In the genomic region with DNA sequence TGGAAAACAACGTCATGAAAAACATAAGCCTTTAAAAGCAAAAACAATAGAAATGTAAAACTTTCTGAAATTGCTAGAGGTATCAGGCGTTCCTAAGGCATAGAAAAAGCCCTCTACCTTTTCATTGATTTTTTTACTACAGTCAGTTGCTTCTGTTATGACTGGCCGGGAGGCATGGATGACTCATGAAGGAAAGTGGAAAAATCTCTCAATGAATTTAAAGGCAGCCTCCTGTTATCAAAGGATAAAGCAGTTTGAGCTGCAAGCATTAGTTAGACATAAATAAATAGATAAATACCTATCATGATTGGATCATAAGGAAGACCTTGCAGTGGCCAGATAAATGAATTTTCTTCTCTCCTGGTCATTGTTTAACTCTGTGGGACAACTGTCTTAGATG, we compare ENCODE assay signal across 19 cellular contexts.
DNase-seq lines count a peak whose midpoint lies in the region; ATAC-seq, FAIRE-seq and TF ChIP-seq lines count a peak whose summit lies in the region.
"Had no signal": no experiment of that assay in that cellular context is flagged by ENCODE, and none has a peak within 500 bp of the region (broad histone marks: within the 10 kb centered on the region; RNA-seq: fewer than 3 reads in every experiment).

No MANE protein-coding gene starts in this region.

- POLR2A ChIA-PET in activated CD8-positive, alpha-beta T cell treated with anti-CD3 and anti-CD28 coated beads for 36 hours (lab: Charles Lee): interaction anchor here (1.0 kb wide), 1 partner anchor 32 kb away, joined by 4 read pairs; no protein-coding TSS in a partner anchor
- POLR2A ChIA-PET in activated CD8-positive, alpha-beta T cell treated with anti-CD3 and anti-CD28 coated beads, Interleukin-2, amount 10 ng/mL, durations not matched to agents 7 days and 5 days (lab: Charles Lee): no interaction called here
- POLR2A ChIA-PET in GM12878 (lab: Charles Lee): no interaction called here

- no peak for TF ChIP-seq POLR2A in GM12878 (IDR thresholded peaks at IDR 0.05; ENCODE audit: low read depth, low read length)

- H3K4me2 ChIP-seq in GM12878 (ENCODE audit: control insufficient read depth, insufficient read depth): no peak overlapping the region

- no peak for FAIRE-seq in GM12878 (lab: Jason Lieb, UNC)
- FAIRE-seq: K562 had no signal

- RAD21 ChIA-PET in GM12878 (lab: Charles Lee; ENCODE audit: unreplicated experiment): no interaction called here

- no peak overlapping the region for H3K4me3 ChIP-seq in GM12878
- H3K4me3 ChIP-seq: dorsolateral prefrontal cortex, K562, left ventricle myocardium inferior, SK-N-MC, upper lobe of right lung had no signal

- no peaks in the 10 kb centered on the region for H4K20me1 ChIP-seq in GM12878 (ENCODE audit: control insufficient read depth, insufficient read depth)

- TF ChIP-seq EP300 in GM12878 (IDR thresholded peaks at IDR 0.05; ENCODE audit: borderline replicate concordance in 1 of 2, control insufficient read depth in 1 of 2, low read depth in 2 of 2, low read length in 2 of 2): no peak

- no peak overlapping the region for H3K9ac ChIP-seq in GM12878 (ENCODE audit: control insufficient read depth, insufficient read depth, low read length)

- peaks cover 3% of the 10 kb centered on the region for H3K27me3 Mint-ChIP-seq in activated CD8-positive, alpha-beta T cell treated with anti-CD3 and anti-CD28 coated beads for 36 hours
- H3K27me3 Mint-ChIP-seq in activated CD8-positive, alpha-beta T cell treated with anti-CD3 and anti-CD28 coated beads, Interleukin-2, amount 10 ng/mL, durations not matched to agents 7 days and 5 days (ENCODE audit: low read depth): peaks cover 6% of the 10 kb centered on the region
- H3K27me3 Mint-ChIP-seq: brain had no signal

- no peaks in the 10 kb centered on the region for H3K36me3 ChIP-seq in GM12878 (ENCODE audit: control insufficient read depth in 2 of 2, insufficient read depth in 2 of 2, low read length in 1 of 2)
- H3K36me3 ChIP-seq: left ventricle myocardium inferior, upper lobe of right lung had no signal

- SMC1A ChIA-PET in GM12878 (lab: Charles Lee; ENCODE audit: uncharacterized antibody, unreplicated experiment): no interaction called here

- peaks cover 3% of the 10 kb centered on the region for H3K4me1 Mint-ChIP-seq in activated CD8-positive, alpha-beta T cell treated with anti-CD3 and anti-CD28 coated beads for 36 hours (ENCODE audit: low read depth)
- no peaks in the 10 kb centered on the region for H3K4me1 Mint-ChIP-seq in activated CD8-positive, alpha-beta T cell treated with anti-CD3 and anti-CD28 coated beads, Interleukin-2, amount 10 ng/mL, durations not matched to agents 7 days and 5 days (ENCODE audit: low read depth)

- TF ChIP-seq CTCF in activated CD8-positive, alpha-beta T cell treated with anti-CD3 and anti-CD28 coated beads for 36 hours (IDR thresholded peaks at IDR 0.05): no peak
- TF ChIP-seq CTCF in GM12878 (IDR thresholded peaks at IDR 0.05 in 2 of 3, conservative IDR thresholded peaks at IDR 0.05 in 1 of 3; ENCODE audit: control insufficient read depth in 2 of 3, extremely low read depth in 1 of 3, insufficient read depth in 1 of 3, low read depth in 3 of 3, low read length in 3 of 3): no peak

- peak; percentile 49 for ATAC-seq in activated CD8-positive, alpha-beta T cell treated with anti-CD3 and anti-CD28 coated beads for 36 hours
- no peak for ATAC-seq in activated CD8-positive, alpha-beta T cell treated with anti-CD3 and anti-CD28 coated beads, Interleukin-2, amount 10 ng/mL, durations not matched to agents 7 days and 5 days
- no peak for ATAC-seq in GM12878
- ATAC-seq in GM21786 (IDR thresholded peaks at IDR 0.05; ENCODE audit: unreplicated experiment): no peak
- ATAC-seq in GM21529 (IDR thresholded peaks at IDR 0.05; ENCODE audit: unreplicated experiment): no peak
- ATAC-seq: K562; naive thymus-derived CD4-positive, alpha-beta T cell; upper lobe of right lung had no signal

- no peaks in the 10 kb centered on the region for H3K79me2 ChIP-seq in GM12878 (ENCODE audit: control insufficient read depth, insufficient read depth, low read length)

- 28% methylated on average over 3 of the region's 3 CpGs for WGBS in GM12878 (ENCODE audit: insufficient coverage, insufficient replicate concordance, low lambda C conversion rate, missing lambda C conversion rate)

- no peaks in the 10 kb centered on the region; a peak in 1 of 4 replicates for H3K27me3 ChIP-seq in GM12878 (replicated peaks in 1 of 2; ENCODE audit: control insufficient read depth in 2 of 2, insufficient read depth in 2 of 2, low read length in 1 of 2)
- H3K27me3 ChIP-seq: dorsolateral prefrontal cortex, upper lobe of right lung had no signal

- no peak overlapping the region for H3K27ac Mint-ChIP-seq in activated CD8-positive, alpha-beta T cell treated with anti-CD3 and anti-CD28 coated beads for 36 hours
- no peak overlapping the region for H3K27ac Mint-ChIP-seq in activated CD8-positive, alpha-beta T cell treated with anti-CD3 and anti-CD28 coated beads, Interleukin-2, amount 10 ng/mL, durations not matched to agents 7 days and 5 days
- H3K27ac Mint-ChIP-seq: brain; naive thymus-derived CD4-positive, alpha-beta T cell; stimulated activated naive CD8-positive, alpha-beta T cell treated with anti-CD3 and anti-CD28 coated beads, Interleukin-15, Interleukin-2, amounts not matched to agents 100 ng/mL and 50 ng/mL, for 24 hours had no signal

- H3K27ac ChIP-seq in GM12878 (ENCODE audit: control insufficient read depth, insufficient read depth): no peak overlapping the region
- H3K27ac ChIP-seq: dorsolateral prefrontal cortex, left ventricle myocardium inferior, SK-N-MC, upper lobe of right lung had no signal

- H3K9me3 ChIP-seq in GM12878 (replicated peaks; ENCODE audit: control insufficient read depth, insufficient read depth, low read length): no peaks in the 10 kb centered on the region
- H3K9me3 ChIP-seq: left ventricle myocardium inferior, upper lobe of right lung had no signal

- DNase-seq in activated CD8-positive, alpha-beta T cell treated with anti-CD3 and anti-CD28 coated beads for 36 hours: no peak
- no peak for DNase-seq in activated CD8-positive, alpha-beta T cell treated with anti-CD3 and anti-CD28 coated beads, Interleukin-2, amount 10 ng/mL, durations not matched to agents 7 days and 5 days
- DNase-seq in LHCN-M2 (ENCODE audit: low read depth) (peak; percentile 18), GM12878 (ENCODE audit: low read depth, low spot score) (no peak), renal cortical epithelial cell (ENCODE audit: low read depth) (peak; percentile 68), SIG-M5 treated with dmso at 0.1 percent for 504 hours (lab: John Stamatoyannopoulos, UW; ENCODE audit: unreplicated experiment) (no peak)
- DNase-seq: activated gamma-delta T cell treated with Interleukin-2 at 50 U/mL for 16 hours; dorsolateral prefrontal cortex; left ventricle myocardium inferior; naive thymus-derived CD4-positive, alpha-beta T cell; NCI-H446 treated with DMSO at 0.1 percent for 48 hours; posterior cingulate gyrus; upper lobe of right lung had no signal

- H3K36me3 Mint-ChIP-seq in activated CD8-positive, alpha-beta T cell treated with anti-CD3 and anti-CD28 coated beads for 36 hours (ENCODE audit: low read depth): no peaks in the 10 kb centered on the region
- H3K36me3 Mint-ChIP-seq in activated CD8-positive, alpha-beta T cell treated with anti-CD3 and anti-CD28 coated beads, Interleukin-2, amount 10 ng/mL, durations not matched to agents 7 days and 5 days (ENCODE audit: low read depth): no peaks in the 10 kb centered on the region
- H3K36me3 Mint-ChIP-seq: brain had no signal

- no peak overlapping the region for H2AFZ ChIP-seq in GM12878 (ENCODE audit: control insufficient read depth, low read depth, low read length)

- TF ChIP-seq RAD21 in GM12878 (IDR thresholded peaks at IDR 0.05; ENCODE audit: insufficient read depth, low read depth, low read length): no peak

- CTCF ChIA-PET in activated CD8-positive, alpha-beta T cell treated with anti-CD3 and anti-CD28 coated beads for 36 hours (lab: Charles Lee): no interaction called here
- CTCF ChIA-PET in activated CD8-positive, alpha-beta T cell treated with anti-CD3 and anti-CD28 coated beads, Interleukin-2, amount 10 ng/mL, durations not matched to agents 7 days and 5 days (lab: Charles Lee): interaction anchor here (1.8 kb wide), 1 partner anchor 10 kb away, joined by 5 read pairs; no protein-coding TSS in a partner anchor
- CTCF ChIA-PET in GM12878 (lab: Yijun Ruan, JAX): no interaction called here

- no peak overlapping the region for H3K4me3 Mint-ChIP-seq in activated CD8-positive, alpha-beta T cell treated with anti-CD3 and anti-CD28 coated beads for 36 hours
- H3K4me3 Mint-ChIP-seq in activated CD8-positive, alpha-beta T cell treated with anti-CD3 and anti-CD28 coated beads, Interleukin-2, amount 10 ng/mL, durations not matched to agents 7 days and 5 days: no peak overlapping the region
- H3K4me3 Mint-ChIP-seq: brain; naive thymus-derived CD4-positive, alpha-beta T cell; stimulated activated naive CD8-positive, alpha-beta T cell treated with anti-CD3 and anti-CD28 coated beads, Interleukin-15, Interleukin-2, amounts not matched to agents 100 ng/mL and 50 ng/mL, for 24 hours had no signal

- no peaks in the 10 kb centered on the region for H3K4me1 ChIP-seq in GM12878 (ENCODE audit: control insufficient read depth, insufficient read depth, low read length)

- intact Hi-C loops in activated CD8-positive, alpha-beta T cell treated with anti-CD3 and anti-CD28 coated beads for 36 hours (cut with micrococcal nuclease): no loop called here
- intact Hi-C loops in GM12878 (cut with micrococcal nuclease; ENCODE audit: unreplicated experiment): no loop called here

- in situ Hi-C loops in GM12878 (cut with MboI): no loop called here

- BruUV-seq in GM12878 (replicated peaks; lab: Mats Ljungman, UMichigan): no TSS peak

- H3K9me3 Mint-ChIP-seq in activated CD8-positive, alpha-beta T cell treated with anti-CD3 and anti-CD28 coated beads for 36 hours: no peaks in the 10 kb centered on the region
- H3K9me3 Mint-ChIP-seq in activated CD8-positive, alpha-beta T cell treated with anti-CD3 and anti-CD28 coated beads, Interleukin-2, amount 10 ng/mL, durations not matched to agents 7 days and 5 days (ENCODE audit: insufficient read depth): no peaks in the 10 kb centered on the region
- H3K9me3 Mint-ChIP-seq: brain; naive thymus-derived CD4-positive, alpha-beta T cell; stimulated activated naive CD8-positive, alpha-beta T cell treated with anti-CD3 and anti-CD28 coated beads, Interleukin-15, Interleukin-2, amounts not matched to agents 100 ng/mL and 50 ng/mL, for 24 hours had no signal

TF ChIP-seq in GM12878, 131 proteins besides CTCF, POLR2A, EP300 and RAD21 (continues in another document):
- peak; percentile 26; the same call in 1 of the 2 replicates for TF ChIP-seq JUNB (IDR thresholded peaks at IDR 0.05)

Comparison
In these comparisons a context has a peak if more than half of its experiments do, and no peak if none do; other contexts are left out.
1. DNase-seq: peak in LHCN-M2 (single experiment) and renal cortical epithelial cell (single experiment); none in activated CD8-positive, alpha-beta T cell treated with anti-CD3 and anti-CD28 coated beads for 36 hours (single experiment), activated CD8-positive, alpha-beta T cell treated with anti-CD3 and anti-CD28 coated beads, Interleukin-2, amount 10 ng/mL, durations not matched to agents 7 days and 5 days (single experiment), GM12878 (single experiment) and SIG-M5 treated with dmso at 0.1 percent for 504 hours (single experiment).